ENCODE assay signal across 18 cellular contexts in genomic region chr19:2665103-2665502, GRCh38. TPM values are rescaled to one million over a fixed set of nuclear protein-coding genes. Genes with fewer than 3 reads are reported as not detected.
DNase-seq lines count a peak whose midpoint lies in the region; ATAC-seq and TF ChIP-seq lines count a peak whose summit lies in the region.
"Had no signal": no experiment of that assay in that cellular context is flagged by ENCODE, and none has a peak within 500 bp of the region (broad histone marks: within the 10 kb centered on the region; RNA-seq: fewer than 3 reads in every experiment).

No MANE protein-coding gene starts in this region.

- no peak overlapping the region for H3K4me3 ChIP-seq in Karpas-422 (ENCODE audit: low read length)
- H3K4me3 ChIP-seq: HAP-1, SK-N-MC had no signal

- H3K9me3 ChIP-seq in Karpas-422 (ENCODE audit: low read length): no peaks in the 10 kb centered on the region

- no peaks in the 10 kb centered on the region for H3K9me2 ChIP-seq in Karpas-422 (replicated peaks; ENCODE audit: insufficient read depth, low read length)

- no peak overlapping the region for H3K27ac ChIP-seq in Karpas-422 (ENCODE audit: low read length)
- H3K27ac ChIP-seq in cingulate gyrus (ENCODE audit: low read depth, low read length): peak overlapping the region; percentile 82
- H3K27ac ChIP-seq: C4-2B, SK-N-MC had no signal

- H3K27me3 Mint-ChIP-seq in stimulated activated memory B cell treated with anti-CD40 and anti-IgM and Interleukin-4, amounts not matched to agents 10 μg/mL and 1 μg/mL and 100 μg/mL, for 72 hours: no peaks in the 10 kb centered on the region
- no peaks in the 10 kb centered on the region for H3K27me3 Mint-ChIP-seq in MCF 10A (ENCODE audit: insufficient read depth, unreplicated experiment)

- CTCF ChIA-PET in MCF 10A (lab: Yijun Ruan, JAX): interaction anchor here (0.7 kb wide), 1 partner anchor 118 kb away, joined by 3 read pairs; no protein-coding TSS in a partner anchor

- H4K20me1 ChIP-seq in Karpas-422 (ENCODE audit: insufficient read depth, low read depth, low read length): 0 out of 2 replicates have a peak, but pooled peaks cover 3% of the 10 kb centered on the region

- H3K4me1 Mint-ChIP-seq in stimulated activated memory B cell treated with anti-CD40 and anti-IgM and Interleukin-4, amounts not matched to agents 10 μg/mL and 1 μg/mL and 100 μg/mL, for 72 hours: peaks cover 72% of the 10 kb centered on the region
- no peaks in the 10 kb centered on the region for H3K4me1 Mint-ChIP-seq in MCF 10A (ENCODE audit: insufficient read depth, unreplicated experiment)

- peak overlapping the region; percentile 91 for H3K27ac Mint-ChIP-seq in stimulated activated memory B cell treated with anti-CD40 and anti-IgM and Interleukin-4, amounts not matched to agents 10 μg/mL and 1 μg/mL and 100 μg/mL, for 72 hours
- H3K27ac Mint-ChIP-seq in MCF 10A (ENCODE audit: low read depth, unreplicated experiment): no peak overlapping the region

- POLR2A ChIA-PET in MCF 10A (lab: Yijun Ruan, JAX): interaction anchor here (0.7 kb wide), 1 partner anchor 173 kb away, joined by 3 read pairs; no protein-coding TSS in a partner anchor

- peaks cover 34% of the 10 kb centered on the region for H3K36me3 Mint-ChIP-seq in stimulated activated memory B cell treated with anti-CD40 and anti-IgM and Interleukin-4, amounts not matched to agents 10 μg/mL and 1 μg/mL and 100 μg/mL, for 72 hours
- peaks cover 7% of the 10 kb centered on the region for H3K36me3 Mint-ChIP-seq in MCF 10A (ENCODE audit: insufficient read depth, unreplicated experiment)

- H3K4me1 ChIP-seq in Karpas-422 (ENCODE audit: low read length): peaks cover 32% of the 10 kb centered on the region
- H3K4me1 ChIP-seq: HAP-1 had no signal

- no peaks in the 10 kb centered on the region for H3K79me2 ChIP-seq in Karpas-422 (ENCODE audit: low read length)

- intact Hi-C loops in left ventricle myocardium superior (cut with micrococcal nuclease): no loop called here
- intact Hi-C loops in MCF 10A (cut with micrococcal nuclease): no loop called here

- ATAC-seq in left ventricle myocardium superior: peak; percentile 68
- no peak for ATAC-seq in stimulated activated memory B cell treated with anti-CD40 and anti-IgM and Interleukin-4, amounts not matched to agents 10 μg/mL and 1 μg/mL and 100 μg/mL, for 72 hours

- DNase-seq in Karpas-422 (no peak), left ventricle myocardium superior (peak; percentile 64), MCF 10A (ENCODE audit: unreplicated experiment) (no peak), germinal center (ENCODE audit: low spot score) (no peak)
- no peak for DNase-seq in stimulated activated CD4-positive, alpha-beta T cell treated with anti-CD3 and anti-CD28 coated beads, Interleukin-2, amount 100 ng/mL, for 48 hours
- DNase-seq in activated T-cell treated with anti-CD3 and anti-CD28 coated beads, Interleukin-2, amount 50 U/mL, for 1 hour: no peak
- DNase-seq: NCI-H1092; NCI-H1694; NCI-H345; NCI-H526 treated with DMSO at 0.1 percent for 48 hours; NK-92 treated with Interleukin-12 subunit alpha and Interleukin-12 subunit beta, amount 100 ng/mL, for 24 hours; OCI-M1 had no signal

- H3K27me3 ChIP-seq in Karpas-422 (ENCODE audit: low read length): 0 out of 2 replicates have a peak, but pooled peaks cover 3% of the 10 kb centered on the region

- no peak for TF ChIP-seq CTCF in MCF 10A (IDR thresholded peaks at IDR 0.05; ENCODE audit: unreplicated experiment)

- BruUV-seq in MCF 10A (replicated peaks; lab: Mats Ljungman, UMichigan): no TSS peak

- H3K4me3 Mint-ChIP-seq in stimulated activated memory B cell treated with anti-CD40 and anti-IgM and Interleukin-4, amounts not matched to agents 10 μg/mL and 1 μg/mL and 100 μg/mL, for 72 hours: peak overlapping the region; percentile 55
- H3K4me3 Mint-ChIP-seq in MCF 10A (ENCODE audit: unreplicated experiment): no peak overlapping the region

- peak overlapping the region; percentile 47; the same call in 1 of the 2 replicates for H3K9ac ChIP-seq in Karpas-422 (ENCODE audit: low read length)

- no peaks in the 10 kb centered on the region for H3K9me3 Mint-ChIP-seq in stimulated activated memory B cell treated with anti-CD40 and anti-IgM and Interleukin-4, amounts not matched to agents 10 μg/mL and 1 μg/mL and 100 μg/mL, for 72 hours
- H3K9me3 Mint-ChIP-seq in MCF 10A (ENCODE audit: unreplicated experiment): no peaks in the 10 kb centered on the region

- H3K36me3 ChIP-seq in Karpas-422 (ENCODE audit: insufficient read depth, low read length): no peaks in the 10 kb centered on the region
- H3K36me3 ChIP-seq: HAP-1 had no signal

- no peak overlapping the region for H2AFZ ChIP-seq in Karpas-422 (ENCODE audit: low read length)

- no peak overlapping the region for H3K4me2 ChIP-seq in Karpas-422 (ENCODE audit: low read depth, low read length, poor library complexity, severe bottlenecking)

RNA-seq across cellular contexts. Expression of gene GNG7, which starts 37.4 kb away (rescaled TPM):
- total RNA-seq in Karpas-422 (2014; rRNA removed; shearing (Covaris generic); ENCODE audit: low replicate concordance): 0.19 and 1.3 TPM in 2 replicates
- total RNA-seq in left ventricle myocardium superior (39.3 TPM), MCF 10A (2022) (0.22 and 0.51 TPM in 2 replicates)

RNA-seq across cellular contexts. Expression of gene DIRAS1, which starts 56.1 kb away (rescaled TPM):
- total RNA-seq in Karpas-422 (2014; rRNA removed; shearing (Covaris generic); ENCODE audit: low replicate concordance): not detected in 2 replicates
- total RNA-seq in left ventricle myocardium superior (241 TPM), MCF 10A (2022) (0.37 and 0.74 TPM in 2 replicates)
- total RNA-seq: HT-29 had no signal

Comparison
In these comparisons a context has a peak if more than half of its experiments do, and no peak if none do; other contexts are left out.
1. RNA of gene GNG7, which starts 37.4 kb away (total RNA-seq): 39.3 TPM in left ventricle myocardium superior (single experiment); 0.22 to 0.51 TPM in MCF 10A and 0.19 to 1.3 TPM in Karpas-422; every median in the first group is over 10 times any median in the second.
2. RNA of gene DIRAS1, which starts 56.1 kb away (total RNA-seq): 241 TPM in left ventricle myocardium superior (single experiment); 0.37 to 0.74 TPM in MCF 10A and not detected in Karpas-422; every median in the first group is over 100 times any median in the second.